Comparison of ENCODE assay signal across 16 cellular contexts in the genomic region with DNA sequence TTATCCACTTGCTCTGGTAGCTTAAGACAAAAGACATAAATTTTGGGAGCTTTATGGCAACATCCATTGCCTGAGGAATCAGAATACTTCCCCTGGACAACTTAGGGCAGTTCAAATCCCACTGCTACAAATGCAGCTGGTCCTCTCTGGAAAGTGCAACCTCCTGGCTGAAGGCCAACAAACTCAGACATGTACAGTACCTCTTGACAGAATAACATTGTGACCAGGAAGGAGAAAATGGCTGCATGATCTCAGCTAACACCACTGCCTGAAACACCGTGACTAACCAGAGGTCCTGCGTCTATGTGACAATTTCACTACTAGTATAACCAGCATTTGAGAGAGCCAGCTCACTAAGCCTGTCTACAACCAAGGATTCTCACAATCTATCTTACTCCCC.
A peak's percentile ranks its signal among the peaks of the same experiment; 100 is the strongest.
DNase-seq lines count a peak whose midpoint lies in the region; ATAC-seq and TF ChIP-seq lines count a peak whose summit lies in the region.
"Had no signal": no experiment of that assay in that cellular context is flagged by ENCODE, and none has a peak within 500 bp of the region (broad histone marks: within the 10 kb centered on the region; RNA-seq: fewer than 3 reads in every experiment).

No MANE protein-coding gene starts in this region.

- H3K4me1 Mint-ChIP-seq in T-cell, result peaks cover under 1 to 3% (median under 1%) of the 10 kb centered on the region in 3 donors

- H3K4me3 ChIP-seq in cardiac muscle cell (no peak overlapping the region), left ventricle myocardium inferior (no peak overlapping the region), epithelial cell of esophagus (ENCODE audit: low read length) (no peak overlapping the region), thyroid gland (replicated peaks in 1 of 3) (no peak overlapping the region)
- H3K4me3 ChIP-seq: SK-N-MC had no signal

- H3K9me3 ChIP-seq in cardiac muscle cell (ENCODE audit: low read depth) (no peaks in the 10 kb centered on the region), left ventricle myocardium inferior (replicated peaks) (peaks cover 5% of the 10 kb centered on the region), thyroid gland (no peaks in the 10 kb centered on the region)

- H3K36me3 Mint-ChIP-seq in T-cell, result no peaks in the 10 kb centered on the region

- peaks cover 7 to 10% of the 10 kb centered on the region in 2 donors for H3K27me3 Mint-ChIP-seq in T-cell

- TF ChIP-seq CTCF in cardiac muscle cell (IDR thresholded peaks at IDR 0.05; ENCODE audit: low read depth, low read length) (no peak), left ventricle myocardium inferior (IDR thresholded peaks at IDR 0.05; ENCODE audit: borderline replicate concordance) (no peak), epithelial cell of esophagus (IDR thresholded peaks at IDR 0.05; ENCODE audit: insufficient read depth, low read depth, low read length, missing control alignments) (no peak), thyroid gland (IDR thresholded peaks at IDR 0.05) (no peak)

- H3K27ac ChIP-seq in cardiac muscle cell (no peak overlapping the region), left ventricle myocardium inferior (replicated peaks) (no peak overlapping the region), thyroid gland (no peak overlapping the region)
- H3K27ac ChIP-seq: epithelial cell of prostate, SK-N-MC had no signal

- H3K4me1 ChIP-seq in cardiac muscle cell (ENCODE audit: low read depth) (no peaks in the 10 kb centered on the region), left ventricle myocardium inferior (peaks cover 3% of the 10 kb centered on the region), thyroid gland (no peaks in the 10 kb centered on the region)

- intact Hi-C loops in left ventricle myocardium inferior (cut with micrococcal nuclease), result no loop called here
- intact Hi-C loops in thyroid gland (cut with DNase I), result no loop called here

- ATAC-seq in T-cell (replicated peaks in 1 of 4), result no peak

- TF ChIP-seq POLR2A in thyroid gland (IDR thresholded peaks at IDR 0.05), result no peak

- peak; percentile 55 to 77 for DNase-seq in cardiac muscle cell (ENCODE audit: low read depth in 1 of 2, low spot score in 1 of 2)
- DNase-seq in left ventricle myocardium inferior, result no peak
- DNase-seq in NCI-H345 treated with DMSO at 0.1 percent for 48 hours (lab: John Stamatoyannopoulos, UW; ENCODE audit: unreplicated experiment), result peak; percentile 21
- peak; percentile 17 for DNase-seq in epithelial cell of esophagus (ENCODE audit: low read depth)
- peak; percentile 67 for DNase-seq in thyroid gland
- no peak for DNase-seq in HuH-7 (ENCODE audit: low spot score)
- DNase-seq in cortex of kidney (lab: John Stamatoyannopoulos, UW), result no peak
- no peak for DNase-seq in T-cell
- DNase-seq: activated CD4-positive, CD25-positive, alpha-beta regulatory T cell; activated T-cell treated with anti-CD3 and anti-CD28 coated beads, Interleukin-2, amount 50 U/mL, for 1 hour; amygdala; NCI-H526; posterior cingulate gyrus; stimulated activated CD4-positive, alpha-beta T cell treated with anti-CD3 and anti-CD28 coated beads, Interleukin-2, amount 100 ng/mL, for 24 hours had no signal

- WGBS in thyroid gland, 2 donors, result 41 to 53% methylated on average over 2 of the region's 2 CpGs

- H3K4me3 Mint-ChIP-seq in T-cell, result no peak overlapping the region

- H3K36me3 ChIP-seq in cardiac muscle cell (no peaks in the 10 kb centered on the region), left ventricle myocardium inferior (no peaks in the 10 kb centered on the region), thyroid gland (no peaks in the 10 kb centered on the region)

- POLR2A ChIA-PET in T-cell (lab: Charles Lee), result no interaction called here

- CTCF ChIA-PET in T-cell (lab: Charles Lee), result interaction anchor here in 1 of 2 donors (1.3 kb wide), 1 partner anchor 10 kb away, joined by 3 read pairs; no protein-coding TSS in a partner anchor

- no peak overlapping the region for H3K27ac Mint-ChIP-seq in T-cell

- no peaks in the 10 kb centered on the region for H3K9me3 Mint-ChIP-seq in T-cell

- H3K27me3 ChIP-seq in cardiac muscle cell (no peaks in the 10 kb centered on the region), left ventricle myocardium inferior (ENCODE audit: low read depth) (no peaks in the 10 kb centered on the region), thyroid gland (no peaks in the 10 kb centered on the region)

Comparison
In these comparisons a context has a peak if more than half of its experiments do, and no peak if none do; other contexts are left out.
1. DNase-seq: peak in cardiac muscle cell (2 of 2), NCI-H345 treated with DMSO at 0.1 percent for 48 hours (single experiment), epithelial cell of esophagus (single experiment) and thyroid gland (2 of 2); none in left ventricle myocardium inferior (single experiment), HuH-7 (single experiment), cortex of kidney (single experiment) and T-cell (0 of 34).